35 cellular contexts compared by ENCODE assay signal in the genomic region with DNA sequence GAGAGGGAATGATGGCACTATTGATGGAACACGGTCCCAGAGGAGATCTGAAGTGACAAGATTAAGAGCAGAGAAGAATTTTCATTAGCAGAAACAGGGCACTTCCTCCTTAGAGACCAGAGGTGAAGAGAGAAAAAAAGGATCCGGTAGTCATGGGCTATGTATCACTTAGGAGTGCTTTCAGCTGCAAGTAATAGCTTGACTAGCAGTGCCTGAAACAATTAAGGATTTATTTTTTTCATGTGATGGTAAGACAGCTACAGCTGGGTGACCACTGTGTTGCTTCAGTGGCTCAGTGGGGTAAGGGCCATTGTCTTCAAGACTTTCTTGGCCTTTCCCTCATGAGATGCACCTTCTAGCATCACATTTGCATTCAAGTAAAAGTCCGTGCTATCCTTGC.
"Had no signal": no experiment of that assay in that cellular context is flagged by ENCODE, and none has a peak within 500 bp of the region (broad histone marks: within the 10 kb centered on the region; RNA-seq: fewer than 3 reads in every experiment).

No MANE protein-coding gene starts in this region.

- H3K9me3 Mint-ChIP-seq: activated CD4-positive, alpha-beta memory T cell treated with anti-CD3 and anti-CD28 coated beads, Interleukin-2, amount 10 ng/mL, durations not matched to agents 7 days and 5 days; activated CD4-positive, alpha-beta T cell treated with anti-CD3 and anti-CD28 coated beads, Interleukin-2, amount 10 ng/mL, durations not matched to agents 7 days and 5 days; activated naive CD4-positive, alpha-beta T cell treated with anti-CD3 and anti-CD28 coated beads for 36 hours; activated naive CD4-positive, alpha-beta T cell treated with anti-CD3 and anti-CD28 coated beads, Interleukin-2, amount 50 U/mL, for 72 hours; activated naive CD8-positive, alpha-beta T cell treated with anti-CD3 and anti-CD28 coated beads for 36 hours; activated T-cell treated with anti-CD3 and anti-CD28 coated beads, Interleukin-2, amount 50 U/mL, for 24 hours; activated T-helper 2 cell treated with anti-CD3 and anti-CD28 coated beads, Interferon-gamma antibody, Interleukin-2, Interleukin-4, amounts not matched to agents 10 μg/mL and 5 μg/mL and 100 μg/mL, durations not matched to agents 14 hours and 24 hours and 36 hours; T-helper 1 cell treated with Interleukin-12 subunit alpha and Interleukin-12 subunit beta and Interleukin-4 antibody, amounts not matched to agents 30 μg/mL and 1 μg/mL, for 36 hours; T-helper 2 cell treated with Interferon-gamma antibody and Interleukin-4, amounts not matched to agents 5 μg/mL and 100 μg/mL, for 36 hours had no signal

- H3K4me3 ChIP-seq: adrenal gland, body of pancreas, breast epithelium had no signal

- H3K9me3 ChIP-seq: adrenal gland, body of pancreas, breast epithelium had no signal

- H3K27me3 ChIP-seq: adrenal gland, body of pancreas, brain microvascular endothelial cell, breast epithelium had no signal

- H3K4me3 Mint-ChIP-seq: activated CD4-positive, alpha-beta memory T cell treated with anti-CD3 and anti-CD28 coated beads, Interleukin-2, amount 10 ng/mL, durations not matched to agents 7 days and 5 days; activated CD4-positive, alpha-beta T cell treated with anti-CD3 and anti-CD28 coated beads for 36 hours; activated CD4-positive, alpha-beta T cell treated with anti-CD3 and anti-CD28 coated beads, Interleukin-2, amount 10 ng/mL, durations not matched to agents 7 days and 5 days; activated CD8-positive, alpha-beta memory T cell treated with anti-CD3 and anti-CD28 coated beads, Interleukin-2, amount 10 ng/mL, durations not matched to agents 7 days and 5 days; activated CD8-positive, alpha-beta T cell treated with anti-CD3 and anti-CD28 coated beads, Interleukin-2, amount 10 ng/mL, durations not matched to agents 7 days and 5 days; activated naive CD4-positive, alpha-beta T cell treated with anti-CD3 and anti-CD28 coated beads for 36 hours; activated naive CD8-positive, alpha-beta T cell treated with anti-CD3 and anti-CD28 coated beads for 36 hours; activated T-cell treated with anti-CD3 and anti-CD28 coated beads, Interleukin-2, amount 50 U/mL, for 24 hours; T-helper 1 cell treated with Interleukin-12 subunit alpha and Interleukin-12 subunit beta and Interleukin-4 antibody, amounts not matched to agents 30 μg/mL and 1 μg/mL, for 36 hours; T-helper 2 cell treated with Interferon-gamma antibody and Interleukin-4, amounts not matched to agents 5 μg/mL and 100 μg/mL, for 36 hours; WTC11 had no signal

- H3K36me3 ChIP-seq: adrenal gland, brain microvascular endothelial cell, breast epithelium, WERI-Rb-1 had no signal

- H3K27ac Mint-ChIP-seq: activated CD4-positive, alpha-beta memory T cell treated with anti-CD3 and anti-CD28 coated beads, Interleukin-2, amount 10 ng/mL, durations not matched to agents 7 days and 5 days; activated CD4-positive, alpha-beta T cell treated with anti-CD3 and anti-CD28 coated beads for 36 hours; activated CD4-positive, alpha-beta T cell treated with anti-CD3 and anti-CD28 coated beads, Interleukin-2, amount 10 ng/mL, durations not matched to agents 7 days and 5 days; activated CD8-positive, alpha-beta memory T cell treated with anti-CD3 and anti-CD28 coated beads, Interleukin-2, amount 10 ng/mL, durations not matched to agents 7 days and 5 days; activated CD8-positive, alpha-beta T cell treated with anti-CD3 and anti-CD28 coated beads, Interleukin-2, amount 10 ng/mL, durations not matched to agents 7 days and 5 days; activated naive CD4-positive, alpha-beta T cell treated with anti-CD3 and anti-CD28 coated beads for 36 hours; activated naive CD4-positive, alpha-beta T cell treated with anti-CD3 and anti-CD28 coated beads, Interleukin-2, amount 50 U/mL, for 72 hours; activated naive CD8-positive, alpha-beta T cell treated with anti-CD3 and anti-CD28 coated beads for 36 hours; activated T-cell treated with anti-CD3 and anti-CD28 coated beads, Interleukin-2, amount 50 U/mL, for 24 hours; activated T-helper 2 cell treated with anti-CD3 and anti-CD28 coated beads, Interferon-gamma antibody, Interleukin-2, Interleukin-4, amounts not matched to agents 10 μg/mL and 5 μg/mL and 100 μg/mL, durations not matched to agents 14 hours and 24 hours and 36 hours; T-helper 1 cell treated with Interleukin-12 subunit alpha and Interleukin-12 subunit beta and Interleukin-4 antibody, amounts not matched to agents 30 μg/mL and 1 μg/mL, for 36 hours; T-helper 2 cell treated with Interferon-gamma antibody and Interleukin-4, amounts not matched to agents 5 μg/mL and 100 μg/mL, for 36 hours; WTC11 had no signal

- H3K36me3 Mint-ChIP-seq: activated CD8-positive, alpha-beta memory T cell treated with anti-CD3 and anti-CD28 coated beads, Interleukin-2, amount 10 ng/mL, durations not matched to agents 7 days and 5 days; activated naive CD4-positive, alpha-beta T cell treated with anti-CD3 and anti-CD28 coated beads, Interleukin-2, amount 50 U/mL, for 72 hours; activated naive CD8-positive, alpha-beta T cell treated with anti-CD3 and anti-CD28 coated beads for 36 hours; WTC11 had no signal

- H3K27me3 Mint-ChIP-seq: activated CD4-positive, alpha-beta memory T cell treated with anti-CD3 and anti-CD28 coated beads, Interleukin-2, amount 10 ng/mL, durations not matched to agents 7 days and 5 days; activated CD4-positive, alpha-beta T cell treated with anti-CD3 and anti-CD28 coated beads for 36 hours; activated CD4-positive, alpha-beta T cell treated with anti-CD3 and anti-CD28 coated beads, Interleukin-2, amount 10 ng/mL, durations not matched to agents 7 days and 5 days; activated CD8-positive, alpha-beta memory T cell treated with anti-CD3 and anti-CD28 coated beads, Interleukin-2, amount 10 ng/mL, durations not matched to agents 7 days and 5 days; activated naive CD8-positive, alpha-beta T cell treated with anti-CD3 and anti-CD28 coated beads for 36 hours; activated T-cell treated with anti-CD3 and anti-CD28 coated beads, Interleukin-2, amount 50 U/mL, for 24 hours had no signal

- H3K4me1 Mint-ChIP-seq: activated CD4-positive, alpha-beta memory T cell treated with anti-CD3 and anti-CD28 coated beads, Interleukin-2, amount 10 ng/mL, durations not matched to agents 7 days and 5 days; activated CD4-positive, alpha-beta T cell treated with anti-CD3 and anti-CD28 coated beads for 36 hours; activated CD4-positive, alpha-beta T cell treated with anti-CD3 and anti-CD28 coated beads, Interleukin-2, amount 10 ng/mL, durations not matched to agents 7 days and 5 days; activated CD8-positive, alpha-beta memory T cell treated with anti-CD3 and anti-CD28 coated beads, Interleukin-2, amount 10 ng/mL, durations not matched to agents 7 days and 5 days; activated naive CD8-positive, alpha-beta T cell treated with anti-CD3 and anti-CD28 coated beads for 36 hours had no signal

- DNase-seq: activated CD4-positive, alpha-beta memory T cell treated with anti-CD3 and anti-CD28 coated beads, Interleukin-2, amount 10 ng/mL, durations not matched to agents 7 days and 5 days; activated CD4-positive, alpha-beta T cell treated with anti-CD3 and anti-CD28 coated beads for 1 hour; activated CD4-positive, alpha-beta T cell treated with anti-CD3 and anti-CD28 coated beads for 36 hours; activated CD4-positive, alpha-beta T cell treated with anti-CD3 and anti-CD28 coated beads for 48 hours; activated CD4-positive, alpha-beta T cell treated with anti-CD3 and anti-CD28 coated beads, Interleukin-2, amount 10 ng/mL, durations not matched to agents 7 days and 5 days; activated CD4-positive, alpha-beta T cell treated with anti-CD3 and anti-CD28 coated beads, Interleukin-2, amount 50 U/mL, for 48 hours; activated CD4-positive, CD25-positive, alpha-beta regulatory T cell; activated CD8-positive, alpha-beta memory T cell treated with anti-CD3 and anti-CD28 coated beads for 24 hours; activated CD8-positive, alpha-beta memory T cell treated with anti-CD3 and anti-CD28 coated beads, Interleukin-2, amount 10 ng/mL, durations not matched to agents 7 days and 5 days; activated CD8-positive, alpha-beta memory T cell treated with anti-CD3 and anti-CD28 coated beads, Interleukin-2, amount 50 U/mL, for 48 hours; activated CD8-positive, alpha-beta T cell treated with anti-CD3 and anti-CD28 coated beads, Interleukin-2, amount 10 ng/mL, durations not matched to agents 7 days and 5 days; activated effector memory CD4-positive, alpha-beta T cell treated with Interleukin-2 at 50 U/mL for 16 hours; activated gamma-delta T cell treated with Interleukin-2 at 50 U/mL for 16 hours; activated naive CD4-positive, alpha-beta T cell; activated naive CD4-positive, alpha-beta T cell treated with anti-CD3 and anti-CD28 coated beads for 36 hours; activated naive CD4-positive, alpha-beta T cell treated with anti-CD3 and anti-CD28 coated beads, Interleukin-2, amount 50 U/mL, for 16 hours; activated naive CD8-positive, alpha-beta T cell treated with anti-CD3 and anti-CD28 coated beads for 36 hours; activated T-cell treated with anti-CD3 and anti-CD28 coated beads, Interleukin-2, amount 50 U/mL, for 24 hours; activated T-cell treated with anti-CD3 and anti-CD28 coated beads, Interleukin-2, amount 50 U/mL, for 48 hours; adrenal gland; amniotic stem cell; aorta; body of pancreas; brain microvascular endothelial cell; central memory CD4-positive, alpha-beta T cell; T-helper 1 cell; T-helper 2 cell; T-helper 9 cell; WERI-Rb-1 had no signal

- H3K27ac ChIP-seq: adrenal gland, body of pancreas, brain microvascular endothelial cell, breast epithelium, WERI-Rb-1 had no signal
